Comparison of ENCODE assay signal across 12 cellular contexts in the genomic region with DNA sequence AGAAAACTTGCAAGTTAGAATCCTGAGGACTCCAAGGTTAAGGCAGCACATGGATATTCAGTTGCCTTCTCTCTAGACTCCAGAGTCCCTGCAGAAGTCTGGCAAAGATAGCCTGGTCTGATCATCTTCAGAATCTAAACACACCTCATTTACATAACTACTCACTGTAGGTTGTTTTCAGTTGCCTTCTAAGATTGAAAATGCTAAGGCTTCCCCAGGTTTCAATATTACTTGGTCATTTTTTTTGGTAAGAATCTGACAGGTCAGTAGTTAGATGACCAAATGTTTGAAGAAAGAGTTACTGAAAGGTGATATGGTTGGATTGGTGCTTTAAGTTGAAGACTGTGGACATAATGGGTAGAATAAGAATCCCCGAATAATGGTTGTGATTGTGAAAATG.
DNase-seq lines count a peak whose midpoint lies in the region; ATAC-seq and TF ChIP-seq lines count a peak whose summit lies in the region.
"Had no signal": no experiment of that assay in that cellular context is flagged by ENCODE, and none has a peak within 500 bp of the region (broad histone marks: within the 10 kb centered on the region; RNA-seq: fewer than 3 reads in every experiment).

No MANE protein-coding gene starts in this region.

- no peak overlapping the region for H3K27ac Mint-ChIP-seq in activated naive CD4-positive, alpha-beta T cell treated with anti-CD3 and anti-CD28 coated beads, Interleukin-2, amount 50 U/mL, for 72 hours

- no peak overlapping the region for H3K27ac ChIP-seq in substantia nigra (ENCODE audit: low read depth, low read length, poor library complexity, severe bottlenecking)
- H3K27ac ChIP-seq: SJCRH30, tibial artery had no signal

- DNase-seq in epithelial cell of proximal tubule (ENCODE audit: low read depth): peak; percentile 12
- DNase-seq in NCI-H128 (lab: John Stamatoyannopoulos, UW; ENCODE audit: unreplicated experiment): no peak
- no peak for DNase-seq in kidney tubule cell (ENCODE audit: low spot score)
- no peak for DNase-seq in substantia nigra (lab: John Stamatoyannopoulos, UW)
- DNase-seq in activated naive CD4-positive, alpha-beta T cell treated with anti-CD3 and anti-CD28 coated beads, Interleukin-2, amount 50 U/mL, for 72 hours (ENCODE audit: low spot score in 2 of 2): no peak
- DNase-seq: activated CD4-positive, alpha-beta T cell treated with anti-CD3 and anti-CD28 coated beads, Interleukin-2, amount 50 U/mL, for 48 hours; SJCRH30; tibial artery had no signal

- no peaks in the 10 kb centered on the region for H3K36me3 Mint-ChIP-seq in activated naive CD4-positive, alpha-beta T cell treated with anti-CD3 and anti-CD28 coated beads, Interleukin-2, amount 50 U/mL, for 72 hours

- peaks cover 15 to 17% of the 10 kb centered on the region in 2 donors for H3K9me3 Mint-ChIP-seq in activated naive CD4-positive, alpha-beta T cell treated with anti-CD3 and anti-CD28 coated beads, Interleukin-2, amount 50 U/mL, for 72 hours

- H3K4me3 ChIP-seq in epithelial cell of proximal tubule (ENCODE audit: low read depth, low read length): no peak overlapping the region
- H3K4me3 ChIP-seq: K562, SJCRH30, tibial artery had no signal

- no peak for TF ChIP-seq CTCF in epithelial cell of proximal tubule (conservative IDR thresholded peaks at IDR 0.05; ENCODE audit: low read depth, low read length)

- ATAC-seq in GM18520 (IDR thresholded peaks at IDR 0.05; ENCODE audit: unreplicated experiment) (peak; percentile 80), GM21576 (IDR thresholded peaks at IDR 0.05; ENCODE audit: unreplicated experiment) (peak; percentile 69), HG03159 (IDR thresholded peaks at IDR 0.05; ENCODE audit: unreplicated experiment) (peak; percentile 77)
- no peak for ATAC-seq in activated naive CD4-positive, alpha-beta T cell treated with anti-CD3 and anti-CD28 coated beads, Interleukin-2, amount 50 U/mL, for 72 hours

Comparison
In these comparisons a context has a peak if more than half of its experiments do, and no peak if none do; other contexts are left out.
1. ATAC-seq: peak in GM18520 (single experiment), GM21576 (single experiment) and HG03159 (single experiment); none in activated naive CD4-positive, alpha-beta T cell treated with anti-CD3 and anti-CD28 coated beads, Interleukin-2, amount 50 U/mL, for 72 hours (0 of 2).